ENCODE assay signal across 27 cellular contexts in genomic region chr10:70822421-70822820, GRCh38. TPM values are rescaled to one million over a fixed set of nuclear protein-coding genes. Genes with fewer than 3 reads are reported as not detected.
DNase-seq lines count a peak whose midpoint lies in the region; ATAC-seq and TF ChIP-seq lines count a peak whose summit lies in the region.
"Had no signal": no experiment of that assay in that cellular context is flagged by ENCODE, and none has a peak within 500 bp of the region (broad histone marks: within the 10 kb centered on the region; RNA-seq: fewer than 3 reads in every experiment).

No MANE protein-coding gene starts in this region.

- no peak overlapping the region for H3K4me3 Mint-ChIP-seq in activated naive CD8-positive, alpha-beta T cell
- no peak overlapping the region for H3K4me3 Mint-ChIP-seq in activated naive CD8-positive, alpha-beta T cell treated with anti-CD3 and anti-CD28 coated beads for 36 hours
- no peak overlapping the region for H3K4me3 Mint-ChIP-seq in dendritic cell treated with granulocyte-macrophage colony-stimulating factor and Interleukin-4, amounts not matched to agents 40 ng/mL and 50 ng/mL, for 4 days
- H3K4me3 Mint-ChIP-seq in stimulated activated memory B cell treated with anti-CD40 and anti-IgM and Interleukin-4, amounts not matched to agents 10 μg/mL and 1 μg/mL and 100 μg/mL, for 72 hours, result no peak overlapping the region

- no peaks in the 10 kb centered on the region for H3K9me3 ChIP-seq in SK-N-SH

- no peak overlapping the region for H3K9ac ChIP-seq in SK-N-SH

- H3K27ac ChIP-seq in SK-N-SH (ENCODE audit: low read depth in 2 of 2, low read length in 1 of 2), result peak overlapping the region in 1 of 2 experiments; percentile 83; a peak in 2 of 4 replicates
- H3K27ac ChIP-seq: 22Rv1, HL-60 had no signal

- TF ChIP-seq RAD21 in SK-N-SH (IDR thresholded peaks at IDR 0.05; ENCODE audit: low read length), result no peak

- H2AFZ ChIP-seq in SK-N-SH (ENCODE audit: low read depth), result no peak overlapping the region

- no peak for TF ChIP-seq CTCF in SK-N-SH (IDR thresholded peaks at IDR 0.05)

- POLR2A ChIA-PET in SK-N-SH (lab: Yijun Ruan, JAX), result interaction anchor here (0.6 to 0.7 kb wide), 2 partner anchors 35 to 457 kb away, joined by 3 read pairs; no protein-coding TSS in a partner anchor

- H3K27ac Mint-ChIP-seq in activated naive CD8-positive, alpha-beta T cell, result peak overlapping the region; percentile 69
- no peak overlapping the region for H3K27ac Mint-ChIP-seq in activated naive CD8-positive, alpha-beta T cell treated with anti-CD3 and anti-CD28 coated beads for 36 hours
- peak overlapping the region; percentile 30 for H3K27ac Mint-ChIP-seq in dendritic cell treated with granulocyte-macrophage colony-stimulating factor and Interleukin-4, amounts not matched to agents 40 ng/mL and 50 ng/mL, for 4 days
- H3K27ac Mint-ChIP-seq in stimulated activated memory B cell treated with anti-CD40 and anti-IgM and Interleukin-4, amounts not matched to agents 10 μg/mL and 1 μg/mL and 100 μg/mL, for 72 hours, result peak overlapping the region; percentile 65
- H3K27ac Mint-ChIP-seq: CD8-positive, alpha-beta memory T cell had no signal

- H3F3A ChIP-seq in SK-N-SH (replicated peaks; ENCODE audit: insufficient read depth), result peaks cover 8% of the 10 kb centered on the region

- peaks cover 33% of the 10 kb centered on the region in 2 experiments for H3K36me3 ChIP-seq in SK-N-SH (replicated peaks in 1 of 2; ENCODE audit: control insufficient read depth in 1 of 2, insufficient read depth in 2 of 2, low read length in 1 of 2)

- H3K79me2 ChIP-seq in SK-N-SH (ENCODE audit: insufficient read depth), result peaks cover 82% of the 10 kb centered on the region

- no peak overlapping the region for H3K4me3 ChIP-seq in SK-N-SH (ENCODE audit: low read depth in 2 of 2, low read length in 1 of 2)
- H3K4me3 ChIP-seq: K562 had no signal

- no peaks in the 10 kb centered on the region for H3K9me3 Mint-ChIP-seq in activated naive CD8-positive, alpha-beta T cell (ENCODE audit: low read depth)
- H3K9me3 Mint-ChIP-seq in activated naive CD8-positive, alpha-beta T cell treated with anti-CD3 and anti-CD28 coated beads for 36 hours, result no peaks in the 10 kb centered on the region
- H3K9me3 Mint-ChIP-seq in dendritic cell treated with granulocyte-macrophage colony-stimulating factor and Interleukin-4, amounts not matched to agents 40 ng/mL and 50 ng/mL, for 4 days, result no peaks in the 10 kb centered on the region
- H3K9me3 Mint-ChIP-seq in stimulated activated memory B cell treated with anti-CD40 and anti-IgM and Interleukin-4, amounts not matched to agents 10 μg/mL and 1 μg/mL and 100 μg/mL, for 72 hours, result no peaks in the 10 kb centered on the region
- H3K9me3 Mint-ChIP-seq: CD8-positive, alpha-beta memory T cell had no signal

- peak in 1 of 2 experiments; percentile 47; a peak in 1 of 4 replicates for TF ChIP-seq EP300 in SK-N-SH (IDR thresholded peaks at IDR 0.05; ENCODE audit: borderline replicate concordance in 1 of 2, low read depth in 1 of 2, low read length in 1 of 2)

- ATAC-seq in SK-N-SH treated with all-trans-retinoic acid at 6 μM for 48 hours, result no peak
- ATAC-seq in stimulated activated memory B cell treated with anti-CD40 and anti-IgM and Interleukin-4, amounts not matched to agents 10 μg/mL and 1 μg/mL and 100 μg/mL, for 72 hours, result no peak
- ATAC-seq: HepG2, K562 had no signal

- no peaks in the 10 kb centered on the region for H3K9me2 ChIP-seq in SK-N-SH

- H3K4me1 ChIP-seq in SK-N-SH (ENCODE audit: control insufficient read depth in 1 of 2, insufficient read depth in 2 of 2, low read depth in 1 of 2, low read length in 1 of 2), result peaks cover 4 to 17% of the 10 kb centered on the region in 2 experiments; a peak in 3 of 4 replicates

- H4K20me1 ChIP-seq in SK-N-SH (ENCODE audit: insufficient read depth), result peaks cover 4% of the 10 kb centered on the region; the same call in 1 of the 2 replicates

- intact Hi-C loops in dendritic cell treated with granulocyte-macrophage colony-stimulating factor and Interleukin-4, amounts not matched to agents 40 ng/mL and 50 ng/mL, for 4 days (cut with micrococcal nuclease), result no loop called here

- DNase-seq in SK-N-SH (peak; percentile 40), NCI-H2171 (lab: John Stamatoyannopoulos, UW) (no peak)
- DNase-seq in activated naive CD8-positive, alpha-beta T cell treated with anti-CD3 and anti-CD28 coated beads for 36 hours, result no peak
- no peak for DNase-seq in effector CD4-positive, alpha-beta T cell
- DNase-seq: C1 segment of cervical spinal cord; Calu3; CD8-positive, alpha-beta memory T cell; DMS153; GOT3; HCEC 1CT; MM.1S; NCI-H1048; NCI-H1417 treated with DMSO at 0.1 percent for 48 hours; NCI-H187; NCI-H446 treated with DMSO at 0.1 percent for 48 hours; NCI-H526 treated with DMSO at 0.1 percent for 48 hours; OCI-M1 had no signal

- peaks cover 15% of the 10 kb centered on the region for H3K36me3 Mint-ChIP-seq in activated naive CD8-positive, alpha-beta T cell
- peaks cover 16% of the 10 kb centered on the region for H3K36me3 Mint-ChIP-seq in activated naive CD8-positive, alpha-beta T cell treated with anti-CD3 and anti-CD28 coated beads for 36 hours
- H3K36me3 Mint-ChIP-seq in dendritic cell treated with granulocyte-macrophage colony-stimulating factor and Interleukin-4, amounts not matched to agents 40 ng/mL and 50 ng/mL, for 4 days (ENCODE audit: low read depth), result peaks cover 81% of the 10 kb centered on the region
- peaks cover 43% of the 10 kb centered on the region for H3K36me3 Mint-ChIP-seq in stimulated activated memory B cell treated with anti-CD40 and anti-IgM and Interleukin-4, amounts not matched to agents 10 μg/mL and 1 μg/mL and 100 μg/mL, for 72 hours

- 92% methylated on average over 2 of the region's 2 CpGs for WGBS in SK-N-SH (ENCODE audit: low lambda C conversion rate)

- CTCF ChIA-PET in SK-N-SH (lab: Yijun Ruan, JAX), result interaction anchor here (1.0 to 2.2 kb wide), 6 partner anchors 20 to 360 kb away, joined by 3 to 9 read pairs (median 5); no protein-coding TSS in a partner anchor

- H3K27me3 ChIP-seq in SK-N-SH (ENCODE audit: insufficient read depth), result no peaks in the 10 kb centered on the region

- no peak overlapping the region for H3K4me2 ChIP-seq in SK-N-SH

- peaks cover 51% of the 10 kb centered on the region for H3K4me1 Mint-ChIP-seq in activated naive CD8-positive, alpha-beta T cell (ENCODE audit: low read depth)
- H3K4me1 Mint-ChIP-seq in activated naive CD8-positive, alpha-beta T cell treated with anti-CD3 and anti-CD28 coated beads for 36 hours, result peaks cover 30% of the 10 kb centered on the region
- H3K4me1 Mint-ChIP-seq in dendritic cell treated with granulocyte-macrophage colony-stimulating factor and Interleukin-4, amounts not matched to agents 40 ng/mL and 50 ng/mL, for 4 days (ENCODE audit: low read depth), result peaks cover 70% of the 10 kb centered on the region
- H3K4me1 Mint-ChIP-seq in stimulated activated memory B cell treated with anti-CD40 and anti-IgM and Interleukin-4, amounts not matched to agents 10 μg/mL and 1 μg/mL and 100 μg/mL, for 72 hours, result peaks cover 55% of the 10 kb centered on the region

- no peaks in the 10 kb centered on the region for H3K27me3 Mint-ChIP-seq in activated naive CD8-positive, alpha-beta T cell
- no peaks in the 10 kb centered on the region for H3K27me3 Mint-ChIP-seq in activated naive CD8-positive, alpha-beta T cell treated with anti-CD3 and anti-CD28 coated beads for 36 hours
- H3K27me3 Mint-ChIP-seq in dendritic cell treated with granulocyte-macrophage colony-stimulating factor and Interleukin-4, amounts not matched to agents 40 ng/mL and 50 ng/mL, for 4 days, result no peaks in the 10 kb centered on the region
- no peaks in the 10 kb centered on the region for H3K27me3 Mint-ChIP-seq in stimulated activated memory B cell treated with anti-CD40 and anti-IgM and Interleukin-4, amounts not matched to agents 10 μg/mL and 1 μg/mL and 100 μg/mL, for 72 hours
- H3K27me3 Mint-ChIP-seq: CD8-positive, alpha-beta memory T cell had no signal

TF ChIP-seq in SK-N-SH, 30 proteins besides CTCF, POLR2A, EP300 and RAD21 (continues in another document):
- TF ChIP-seq GATA2 (CRISPR knock-in tag; IDR thresholded peaks at IDR 0.05) (peak; percentile 81), ELF1 (IDR thresholded peaks at IDR 0.05) (no peak), RCOR1 (IDR thresholded peaks at IDR 0.05; ENCODE audit: low read length) (0 out of 2 replicates have a peak, but pooled peaks have one; percentile 10), MXI1 (IDR thresholded peaks at IDR 0.05; ENCODE audit: low read depth, low read length) (peak; percentile 45; the same call in 1 of the 2 replicates), CHD2 (IDR thresholded peaks at IDR 0.05; ENCODE audit: low read length, partially characterized antibody) (peak; percentile 75)

TF ChIP-seq in SK-N-SH treated with all-trans-retinoic acid at 6 μM for 48 hours, 23 proteins besides CTCF, POLR2A, EP300 and RAD21 (continues in another document):
- TF ChIP-seq CREB5 (CRISPR knock-in tag; IDR thresholded peaks at IDR 0.05; ENCODE audit: low read depth) (no peak), PPARA (CRISPR knock-in tag; IDR thresholded peaks at IDR 0.05; ENCODE audit: borderline replicate concordance) (no peak), GLIS3 (CRISPR knock-in tag; IDR thresholded peaks at IDR 0.05) (no peak)

RNA-seq across cellular contexts. Expression of gene SGPL1, which starts 6.7 kb away (rescaled TPM):
- polyA plus RNA-seq in SK-N-SH (2012; rRNA removed), result 11.8 and 15.6 TPM in 2 replicates
- polyA plus RNA-seq in SK-N-SH (2012; cell fraction: cytosol; rRNA removed), result 14.3 and 14.7 TPM in 2 replicates
- 16.4 and 24.8 TPM in 2 replicates for polyA plus RNA-seq in SK-N-SH (2012; cell fraction: nucleus; rRNA removed)
- total RNA-seq in activated naive CD8-positive, alpha-beta T cell treated with anti-CD3 and anti-CD28 coated beads for 36 hours, result 10 to 100 TPM; 17.3 to 19.5 TPM

RNA-seq across cellular contexts. Expression of gene TBATA, which starts 37.2 kb away (rescaled TPM):
- polyA plus RNA-seq in SK-N-SH (2012; rRNA removed), result not detected in 2 replicates
- not detected in 2 replicates for polyA plus RNA-seq in SK-N-SH (2012; cell fraction: cytosol; rRNA removed)
- polyA plus RNA-seq in SK-N-SH (2012; cell fraction: nucleus; rRNA removed), result not detected in 2 replicates
- total RNA-seq in activated naive CD8-positive, alpha-beta T cell treated with anti-CD3 and anti-CD28 coated beads for 36 hours, result not detected
- total RNA-seq: Calu3; CD8-positive, alpha-beta memory T cell; G401; HepG2; HT-29; K562 had no signal
- polyA plus RNA-seq: CD8-positive, alpha-beta memory T cell; HepG2; K562 had no signal
